8 cellular contexts compared by ENCODE assay signal in the genomic region with DNA sequence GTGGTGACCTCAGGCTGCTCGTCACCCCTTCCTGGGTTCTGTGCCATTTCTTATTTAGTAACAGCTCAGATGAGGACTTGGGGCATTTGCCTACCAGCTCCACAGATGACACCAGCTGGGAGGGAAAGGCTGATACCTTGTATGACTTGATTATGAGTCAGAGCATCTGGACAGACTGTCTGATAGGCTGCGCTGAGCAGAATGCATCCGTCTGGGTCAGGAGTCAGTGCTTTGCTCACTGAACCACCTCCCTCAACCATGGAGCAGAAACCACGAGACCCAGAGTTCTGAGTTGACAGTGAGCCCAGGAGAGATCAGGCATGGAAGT. TPM values are rescaled to one million over a fixed set of nuclear protein-coding genes. Genes with fewer than 3 reads are reported as not detected.
A peak's percentile ranks its signal among the peaks of the same experiment; 100 is the strongest.
DNase-seq lines count a peak whose midpoint lies in the region; ATAC-seq and TF ChIP-seq lines count a peak whose summit lies in the region.

No MANE protein-coding gene starts in this region.

- TF ChIP-seq CTCF in NB4 (IDR thresholded peaks at IDR 0.05; ENCODE audit: low read depth, low read length) (no peak), lower leg skin (IDR thresholded peaks at IDR 0.05) (no peak)

- no peak for TF ChIP-seq POLR2A in NB4 (IDR thresholded peaks at IDR 0.05; ENCODE audit: extremely low read depth, insufficient read length)
- no peak for TF ChIP-seq POLR2A in lower leg skin (IDR thresholded peaks at IDR 0.05)

- intact Hi-C loops in lower leg skin (cut with DNase I; ENCODE audit: low total_unique reads): no loop called here

- peak; percentile 68 for ATAC-seq in GM19351 (IDR thresholded peaks at IDR 0.05; ENCODE audit: unreplicated experiment)
- ATAC-seq in GM18873 (IDR thresholded peaks at IDR 0.05; ENCODE audit: low FRiP score, unreplicated experiment): no peak

- H3K4me3 ChIP-seq in NB4 (ENCODE audit: low read depth, low read length): no peak overlapping the region
- no peak overlapping the region for H3K4me3 ChIP-seq in skeletal muscle cell (ENCODE audit: low read depth, low read length)
- no peak overlapping the region for H3K4me3 ChIP-seq in lower leg skin (ENCODE audit: low read depth, poor library complexity, severe bottlenecking)

- 26 to 41% methylated on average over 4 of the region's 4 CpGs for WGBS in lower leg skin, 2 donors

- DNase-seq in NB4 (ENCODE audit: low read depth) (peak; percentile 57), dedifferentiated amniotic fluid mesenchymal stem cell (ENCODE audit: extremely low spot score) (peak; percentile 56), skeletal muscle cell (ENCODE audit: low read depth) (peak; percentile 84), NCI-H187 treated with DMSO at 0.1 percent for 48 hours (lab: John Stamatoyannopoulos, UW) (no peak), lower leg skin (ENCODE audit: low spot score in 2 of 2) (no peak), NCI-H526 treated with DMSO at 0.1 percent for 48 hours (lab: John Stamatoyannopoulos, UW) (no peak)

RNA-seq across cellular contexts. Expression of a gene that starts 6.8 kb away (rescaled TPM):
- 100 to 1,000 TPM in 1 of 4 donors, 10 to 100 TPM in 3; 75.4 to 107 (median 87.1) TPM for total RNA-seq in lower leg skin

Comparison
In these comparisons a context has a peak if more than half of its experiments do, and no peak if none do; other contexts are left out.
1. DNase-seq: peak in NB4 (single experiment), dedifferentiated amniotic fluid mesenchymal stem cell (single experiment) and skeletal muscle cell (single experiment); none in NCI-H187 treated with DMSO at 0.1 percent for 48 hours (single experiment), lower leg skin (0 of 2) and NCI-H526 treated with DMSO at 0.1 percent for 48 hours (single experiment).